Comparison of ENCODE assay signal across 24 cellular contexts in genomic region chr13:43100667-43101066, GRCh38.
"Had no signal": no experiment of that assay in that cellular context is flagged by ENCODE, and none has a peak within 500 bp of the region (broad histone marks: within the 10 kb centered on the region; RNA-seq: fewer than 3 reads in every experiment).

No MANE protein-coding gene starts in this region.

- H3K27ac Mint-ChIP-seq: activated CD8-positive, alpha-beta T cell treated with anti-CD3 and anti-CD28 coated beads, Interleukin-2, amount 10 ng/mL, durations not matched to agents 7 days and 5 days; T-helper 1 cell treated with Interleukin-12 subunit alpha and Interleukin-12 subunit beta and Interleukin-4 antibody, amounts not matched to agents 30 μg/mL and 1 μg/mL, for 36 hours had no signal

- DNase-seq: activated CD4-positive, alpha-beta T cell treated with anti-CD3 and anti-CD28 coated beads for 4 hours; activated CD8-positive, alpha-beta memory T cell treated with anti-CD3 and anti-CD28 coated beads, Interleukin-2, amount 50 U/mL, for 48 hours; activated CD8-positive, alpha-beta T cell treated with anti-CD3 and anti-CD28 coated beads, Interleukin-2, amount 10 ng/mL, durations not matched to agents 7 days and 5 days; activated naive CD4-positive, alpha-beta T cell treated with anti-CD3 and anti-CD28 coated beads, Interleukin-2, amount 50 U/mL, for 16 hours; activated T-cell treated with anti-CD3 and anti-CD28 coated beads, Interleukin-2, amount 50 U/mL, for 1 hour; body of pancreas; central memory CD4-positive, alpha-beta T cell; NCI-H1092; NCI-H1417; NCI-H2029; NCI-H2107; NCI-H2171 treated with DMSO at 0.1 percent for 48 hours; NCI-H345; NCI-H510A; NCI-H526 treated with DMSO at 0.1 percent for 48 hours; PC-3; SHP77; SW 1271 had no signal

- H3K27me3 ChIP-seq: ascending aorta, body of pancreas, SJSA1 had no signal

- H3K4me3 Mint-ChIP-seq: activated CD8-positive, alpha-beta T cell treated with anti-CD3 and anti-CD28 coated beads, Interleukin-2, amount 10 ng/mL, durations not matched to agents 7 days and 5 days; T-helper 1 cell treated with Interleukin-12 subunit alpha and Interleukin-12 subunit beta and Interleukin-4 antibody, amounts not matched to agents 30 μg/mL and 1 μg/mL, for 36 hours had no signal

- H3K36me3 ChIP-seq: ascending aorta, SJSA1 had no signal

- H3K4me1 ChIP-seq: ascending aorta, body of pancreas had no signal

- H3K9me3 Mint-ChIP-seq: T-helper 1 cell treated with Interleukin-12 subunit alpha and Interleukin-12 subunit beta and Interleukin-4 antibody, amounts not matched to agents 30 μg/mL and 1 μg/mL, for 36 hours had no signal

- H3K27ac ChIP-seq: ascending aorta, body of pancreas, coronary artery, SJSA1 had no signal

- ATAC-seq: activated CD4-positive, CD25-positive, alpha-beta regulatory T cell treated with anti-CD3 and anti-CD28 coated beads, Interleukin-2, amount 50 U/mL, for 24 hours; activated CD8-positive, alpha-beta T cell treated with anti-CD3 and anti-CD28 coated beads, Interleukin-2, amount 10 ng/mL, durations not matched to agents 7 days and 5 days; body of pancreas; PC-3; SK-N-SH treated with all-trans-retinoic acid at 6 μM for 48 hours had no signal

- H3K9me3 ChIP-seq: ascending aorta, body of pancreas, SJSA1 had no signal

- H3K4me3 ChIP-seq: ascending aorta, body of pancreas, coronary artery, SJSA1 had no signal
